ENCODE assay signal across 23 cellular contexts in the genomic region with DNA sequence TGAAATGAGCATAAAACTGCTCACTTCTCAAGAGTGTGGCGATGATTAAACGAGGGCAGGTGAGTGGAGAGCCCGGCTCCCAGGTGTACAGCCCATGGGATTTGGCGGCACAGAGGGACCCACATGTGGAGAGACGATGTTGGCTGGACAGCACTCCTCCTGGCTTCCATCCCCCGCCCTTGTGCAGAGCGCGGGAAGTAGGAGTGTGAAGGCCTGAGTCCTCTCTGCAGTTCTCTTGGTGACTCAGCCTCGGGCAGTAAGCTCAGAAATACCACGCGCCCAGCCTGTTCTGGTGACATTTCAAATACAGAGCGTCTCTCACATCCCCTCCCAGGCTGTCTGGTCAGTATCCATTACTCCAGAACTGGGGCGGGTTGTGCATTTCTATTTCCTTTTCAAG.
A peak's percentile ranks its signal among the peaks of the same experiment; 100 is the strongest.
DNase-seq lines count a peak whose midpoint lies in the region; ATAC-seq and TF ChIP-seq lines count a peak whose summit lies in the region.
"Had no signal": no experiment of that assay in that cellular context is flagged by ENCODE, and none has a peak within 500 bp of the region (broad histone marks: within the 10 kb centered on the region; RNA-seq: fewer than 3 reads in every experiment).

No MANE protein-coding gene starts in this region.

- CTCF ChIA-PET in PC-3 (lab: Charles Lee): no interaction called here

- H4K20me1 ChIP-seq in PC-3 (ENCODE audit: low read length): no peaks in the 10 kb centered on the region
- H4K20me1 ChIP-seq: BLaER1 treated with 17β-estradiol and CSF1 and Interleukin-3, amounts not matched to agents 10 nM and 100 nM had no signal

- no peaks in the 10 kb centered on the region for H3K9me3 ChIP-seq in PC-3 (ENCODE audit: low read length)

- intact Hi-C loops in PC-3 (cut with micrococcal nuclease): no loop called here

- no peak overlapping the region for H3K9ac ChIP-seq in PC-3 (ENCODE audit: low read length)
- H3K9ac ChIP-seq: BLaER1 treated with 17β-estradiol and CSF1 and Interleukin-3, amounts not matched to agents 10 nM and 100 nM had no signal

- no peak overlapping the region for H3K4me2 ChIP-seq in PC-3 (ENCODE audit: low read length)
- H3K4me2 ChIP-seq: BLaER1 treated with 17β-estradiol and CSF1 and Interleukin-3, amounts not matched to agents 10 nM and 100 nM had no signal

- H2AFZ ChIP-seq in PC-3 (ENCODE audit: low read length): no peak overlapping the region

- BruUV-seq in PC-3 (replicated peaks; lab: Mats Ljungman, UMichigan): no TSS peak

- H3K27me3 ChIP-seq in PC-3 (ENCODE audit: low read length): peaks cover 83% of the 10 kb centered on the region
- H3K27me3 ChIP-seq: BLaER1 treated with 17β-estradiol and CSF1 and Interleukin-3, amounts not matched to agents 10 nM and 100 nM had no signal

- no peaks in the 10 kb centered on the region for H3K36me3 ChIP-seq in PC-3 (ENCODE audit: low read depth, low read length)
- H3K36me3 ChIP-seq: BLaER1 treated with 17β-estradiol and CSF1 and Interleukin-3, amounts not matched to agents 10 nM and 100 nM had no signal

- TF ChIP-seq CTCF in PC-3 (conservative IDR thresholded peaks at IDR 0.05; ENCODE audit: low read depth, low read length): no peak

- ATAC-seq in PC-3 (no peak), HG02798 (IDR thresholded peaks at IDR 0.05; ENCODE audit: poor library complexity, unreplicated experiment) (no peak)
- ATAC-seq: SK-N-SH treated with all-trans-retinoic acid at 6 μM for 48 hours had no signal

- no peaks in the 10 kb centered on the region for H3K9me2 ChIP-seq in PC-3 (replicated peaks; ENCODE audit: low read length)

- H3K27ac ChIP-seq in PC-3 (ENCODE audit: low read length): no peak overlapping the region
- H3K27ac ChIP-seq: BLaER1 treated with 17β-estradiol and CSF1 and Interleukin-3, amounts not matched to agents 10 nM and 100 nM; RWPE1 had no signal

- H3K79me2 ChIP-seq in PC-3 (ENCODE audit: low read length): no peaks in the 10 kb centered on the region

- no peaks in the 10 kb centered on the region for H3K4me1 ChIP-seq in PC-3 (ENCODE audit: insufficient read depth, low read length)
- H3K4me1 ChIP-seq: BLaER1 treated with 17β-estradiol and CSF1 and Interleukin-3, amounts not matched to agents 10 nM and 100 nM; Caco-2 had no signal

- peak; percentile 82 for DNase-seq in ELF-1 (ENCODE audit: low read depth, low spot score)
- peak; percentile 40 for DNase-seq in RPMI7951 (ENCODE audit: low read depth)
- peak; percentile 91 for DNase-seq in islet precursor cell
- DNase-seq in PC-3: no peak
- no peak for DNase-seq in GF-D8 (lab: John Stamatoyannopoulos, UW)
- no peak for DNase-seq in ureter (ENCODE audit: low spot score)
- DNase-seq: CD4-positive, alpha-beta memory T cell; DMS 273 treated with DMSO at 0.1 percent for 48 hours; DND-41; KBM-7; MV-4-11; NCI-H1105 treated with DMSO at 0.1 percent for 48 hours; NCI-H2029 treated with DMSO at 0.1 percent for 48 hours; NCI-H2171; NCI-H345; NCI-H82; SIG-M5; T-helper 1 cell had no signal

- no peak overlapping the region for H3K4me3 ChIP-seq in PC-3 (ENCODE audit: low read length)
- H3K4me3 ChIP-seq: BLaER1 treated with 17β-estradiol and CSF1 and Interleukin-3, amounts not matched to agents 10 nM and 100 nM had no signal

- H3F3A ChIP-seq in PC-3 (ENCODE audit: low read length, unreplicated experiment): no peaks in the 10 kb centered on the region

- POLR2A ChIA-PET in PC-3 (lab: Charles Lee; ENCODE audit: unreplicated experiment): no interaction called here

Comparison
In these comparisons a context has a peak if more than half of its experiments do, and no peak if none do; other contexts are left out.
1. DNase-seq: peak in ELF-1 (single experiment), RPMI7951 (single experiment) and islet precursor cell (single experiment); none in PC-3 (single experiment), GF-D8 (single experiment) and ureter (single experiment).